ENCODE assay signal across 19 cellular contexts in the genomic region with DNA sequence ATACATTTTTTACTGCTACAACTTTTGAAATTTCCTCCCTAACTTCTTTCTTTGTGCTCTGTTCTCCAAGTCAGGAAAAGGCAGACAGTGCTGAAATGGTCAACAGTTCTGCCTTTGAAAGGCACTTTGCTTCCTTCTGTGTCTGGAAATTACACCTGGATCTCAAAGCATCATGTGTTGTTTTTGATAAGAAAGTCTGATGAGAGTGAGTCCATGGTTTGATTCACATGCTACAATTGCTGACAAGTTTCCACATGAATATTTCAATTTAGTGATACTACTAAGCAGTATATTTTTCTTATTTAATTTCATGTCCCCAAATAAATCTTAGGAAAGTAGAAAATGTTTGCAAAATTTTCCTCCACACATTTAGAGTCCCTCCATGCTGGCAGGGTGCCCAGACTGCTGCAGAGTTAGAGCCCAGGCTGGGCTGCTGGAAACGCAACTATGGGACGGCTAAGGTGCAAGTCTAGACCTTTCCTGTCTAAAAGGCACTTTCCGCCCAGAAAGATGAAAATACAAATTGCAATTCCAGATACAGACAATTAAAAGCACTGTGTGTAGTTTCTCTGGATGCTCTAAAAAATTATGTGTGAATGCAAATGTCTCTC.
A peak's percentile ranks its signal among the peaks of the same experiment; 100 is the strongest.
DNase-seq lines count a peak whose midpoint lies in the region; ATAC-seq, FAIRE-seq and TF ChIP-seq lines count a peak whose summit lies in the region.
"Had no signal": no experiment of that assay in that cellular context is flagged by ENCODE, and none has a peak within 500 bp of the region (broad histone marks: within the 10 kb centered on the region; RNA-seq: fewer than 3 reads in every experiment).

No MANE protein-coding gene starts in this region.

- intact Hi-C loops in adrenal gland (cut with DNase I) = no loop called here
- intact Hi-C loops in activated CD4-positive, alpha-beta T cell treated with anti-CD3 and anti-CD28 coated beads for 36 hours (cut with DNase I, micrococcal nuclease) = no loop called here

- H2AFZ ChIP-seq in keratinocyte (ENCODE audit: control insufficient read depth, low read length) = no peak overlapping the region

- H3K4me3 Mint-ChIP-seq in activated CD4-positive, alpha-beta T cell treated with anti-CD3 and anti-CD28 coated beads for 36 hours = no peak overlapping the region
- no peak overlapping the region for H3K4me3 Mint-ChIP-seq in activated T-helper 17 cell treated with anti-CD3 and anti-CD28 coated beads, Interleukin-2, amount 50 U/mL, for 72 hours

- CTCF ChIA-PET in activated CD4-positive, alpha-beta T cell treated with anti-CD3 and anti-CD28 coated beads for 36 hours (lab: Charles Lee) = no interaction called here

- H3K27ac Mint-ChIP-seq in activated CD4-positive, alpha-beta T cell treated with anti-CD3 and anti-CD28 coated beads for 36 hours = no peak overlapping the region
- no peak overlapping the region for H3K27ac Mint-ChIP-seq in activated T-helper 17 cell treated with anti-CD3 and anti-CD28 coated beads, Interleukin-2, amount 50 U/mL, for 72 hours

- H3K4me3 ChIP-seq in adrenal gland (no peak overlapping the region), keratinocyte (ENCODE audit: control insufficient read depth in 2 of 3, extremely low read depth in 1 of 3, insufficient read depth in 2 of 3, low read depth in 1 of 3, low read length in 3 of 3) (peak overlapping the region in 1 of 3 experiments; percentile 38)
- H3K4me3 ChIP-seq: SJCRH30 had no signal

- peak; percentile 74 for FAIRE-seq in keratinocyte (lab: Jason Lieb, UNC)
- FAIRE-seq: A204.1, GM18507 had no signal

- H3K36me3 ChIP-seq in adrenal gland (replicated peaks in 1 of 2) = no peaks in the 10 kb centered on the region
- no peaks in the 10 kb centered on the region for H3K36me3 ChIP-seq in keratinocyte (ENCODE audit: control insufficient read depth in 2 of 2, extremely low read depth in 1 of 2, insufficient read depth in 2 of 2, low read length in 2 of 2)
- H3K36me3 ChIP-seq: SJCRH30 had no signal

- H3K27me3 ChIP-seq in adrenal gland (peaks cover 3% of the 10 kb centered on the region), keratinocyte (ENCODE audit: control insufficient read depth, extremely low read depth, insufficient read depth, low read length) (no peaks in the 10 kb centered on the region)
- H3K27me3 ChIP-seq: SJCRH30 had no signal

- TF ChIP-seq CTCF in adrenal gland (IDR thresholded peaks at IDR 0.05) (no peak), keratinocyte (optimal IDR thresholded peaks at IDR 0.05 in 1 of 3, IDR thresholded peaks at IDR 0.05 in 1 of 3, conservative IDR thresholded peaks at IDR 0.05 in 1 of 3; ENCODE audit: extremely low read depth in 1 of 3, insufficient read depth in 2 of 3, low read length in 3 of 3) (no peak)

- peaks cover 11% of the 10 kb centered on the region for H3K36me3 Mint-ChIP-seq in activated CD4-positive, alpha-beta T cell treated with anti-CD3 and anti-CD28 coated beads for 36 hours (ENCODE audit: low read depth)
- H3K36me3 Mint-ChIP-seq in activated T-helper 17 cell treated with anti-CD3 and anti-CD28 coated beads, Interleukin-2, amount 50 U/mL, for 72 hours (ENCODE audit: low read depth) = no peaks in the 10 kb centered on the region

- dilution Hi-C loops in keratinocyte (cut with MboI; ENCODE audit: extremely low pct_ligation_motif_present, low sequenced_read_pairs) = no loop called here

- peak overlapping the region; percentile 72 for H3K9ac ChIP-seq in keratinocyte (ENCODE audit: control insufficient read depth, extremely low read depth, insufficient read depth, low read length)

- no peaks in the 10 kb centered on the region for H3K79me2 ChIP-seq in keratinocyte (ENCODE audit: control insufficient read depth, insufficient read depth, low read length)

- peaks cover 51% of the 10 kb centered on the region for H3K4me1 Mint-ChIP-seq in activated CD4-positive, alpha-beta T cell treated with anti-CD3 and anti-CD28 coated beads for 36 hours
- peaks cover 11% of the 10 kb centered on the region for H3K4me1 Mint-ChIP-seq in activated T-helper 17 cell treated with anti-CD3 and anti-CD28 coated beads, Interleukin-2, amount 50 U/mL, for 72 hours

- DNase-seq in NCI-H748 (lab: John Stamatoyannopoulos, UW; ENCODE audit: unreplicated experiment) = peak; percentile 2
- DNase-seq in NCI-H748 treated with DMSO at 0.1 percent for 48 hours (lab: John Stamatoyannopoulos, UW) = no peak
- peak; percentile 16 for DNase-seq in NCI-H1048 (lab: John Stamatoyannopoulos, UW)
- DNase-seq in adrenal gland = peak in 4 of 7 donors; percentile 12 to 22 (median 19)
- no peak for DNase-seq in keratinocyte (ENCODE audit: low read depth, low spot score)
- DNase-seq in left lobe of liver (ENCODE audit: low spot score) = no peak
- no peak for DNase-seq in activated CD4-positive, alpha-beta T cell treated with anti-CD3 and anti-CD28 coated beads for 36 hours
- DNase-seq: C1 segment of cervical spinal cord, HCEC 1CT, Karpas-422, NCI-H1417 treated with DMSO at 0.1 percent for 48 hours, NCI-H2029, NCI-H2227 treated with DMSO at 0.1 percent for 48 hours, NCI-H526 treated with DMSO at 0.1 percent for 48 hours, SJCRH30 had no signal

- POLR2A ChIA-PET in activated CD4-positive, alpha-beta T cell treated with anti-CD3 and anti-CD28 coated beads for 36 hours (lab: Charles Lee) = no interaction called here

- peak overlapping the region; percentile 49 for H3K4me2 ChIP-seq in keratinocyte (ENCODE audit: control insufficient read depth, extremely low read depth, insufficient read depth, low read depth, low read length)

- no peaks in the 10 kb centered on the region for H4K20me1 ChIP-seq in keratinocyte (ENCODE audit: control insufficient read depth, extremely low read depth, insufficient read depth, low read length)

- 46 to 83% (median 63%) methylated on average over 3 of the region's 3 CpGs for WGBS in adrenal gland, 4 donors

- no peaks in the 10 kb centered on the region for H3K9me3 ChIP-seq in adrenal gland (replicated peaks in 1 of 3)
- H3K9me3 ChIP-seq in keratinocyte (ENCODE audit: control insufficient read depth, low read depth, low read length) = no peaks in the 10 kb centered on the region

- TF ChIP-seq POLR2A in adrenal gland (IDR thresholded peaks at IDR 0.05) = no peak

- ATAC-seq in left lobe of liver = no peak
- no peak for ATAC-seq in activated CD4-positive, alpha-beta T cell treated with anti-CD3 and anti-CD28 coated beads for 36 hours
- ATAC-seq in activated T-helper 17 cell treated with anti-CD3 and anti-CD28 coated beads, Interleukin-2, amount 50 U/mL, for 72 hours (replicated peaks) = no peak
- ATAC-seq: Panc1 had no signal

- H3K9me1 ChIP-seq in keratinocyte (ENCODE audit: control insufficient read depth, extremely low read depth, insufficient read depth, low read length) = no peaks in the 10 kb centered on the region

- H3K27me3 Mint-ChIP-seq in activated CD4-positive, alpha-beta T cell treated with anti-CD3 and anti-CD28 coated beads for 36 hours = no peaks in the 10 kb centered on the region
- no peaks in the 10 kb centered on the region for H3K27me3 Mint-ChIP-seq in activated T-helper 17 cell treated with anti-CD3 and anti-CD28 coated beads, Interleukin-2, amount 50 U/mL, for 72 hours

- H3K27ac ChIP-seq in adrenal gland = no peak overlapping the region
- peak overlapping the region; percentile 74 for H3K27ac ChIP-seq in keratinocyte (ENCODE audit: control insufficient read depth, insufficient read depth, low read length)
- H3K27ac ChIP-seq: SJCRH30 had no signal

- peaks cover 6% of the 10 kb centered on the region for H3K9me3 Mint-ChIP-seq in activated CD4-positive, alpha-beta T cell treated with anti-CD3 and anti-CD28 coated beads for 36 hours (ENCODE audit: low read depth)
- H3K9me3 Mint-ChIP-seq in activated T-helper 17 cell treated with anti-CD3 and anti-CD28 coated beads, Interleukin-2, amount 50 U/mL, for 72 hours = no peaks in the 10 kb centered on the region

- no peaks in the 10 kb centered on the region for H3K4me1 ChIP-seq in adrenal gland (replicated peaks in 1 of 2)
- peaks cover 59% of the 10 kb centered on the region for H3K4me1 ChIP-seq in keratinocyte (ENCODE audit: control insufficient read depth, extremely low read depth, insufficient read depth, low read length)

Comparison
In these comparisons a context has a peak if more than half of its experiments do, and no peak if none do; other contexts are left out.
1. DNase-seq: peak in NCI-H748 (single experiment), NCI-H1048 (single experiment) and adrenal gland (4 of 7); none in NCI-H748 treated with DMSO at 0.1 percent for 48 hours (single experiment), keratinocyte (single experiment), left lobe of liver (single experiment) and activated CD4-positive, alpha-beta T cell treated with anti-CD3 and anti-CD28 coated beads for 36 hours (single experiment).